In genomic region chr3:60531759-60532158, GRCh38 we compare ENCODE assay signal across 5 cellular contexts.
"Had no signal": no experiment of that assay in that cellular context is flagged by ENCODE, and none has a peak within 500 bp of the region (broad histone marks: within the 10 kb centered on the region; RNA-seq: fewer than 3 reads in every experiment).

No MANE protein-coding gene starts in this region.

- FAIRE-seq: HTR-8/SVneo had no signal

- DNase-seq: KBM-7, KG1 had no signal

- H3K9ac ChIP-seq: KMS-11 had no signal

- H3K4me2 ChIP-seq: KMS-11 had no signal

- H3K27ac ChIP-seq: HL-60, KMS-11 had no signal
